Comparison of ENCODE assay signal across 21 cellular contexts in genomic region chr2:33666879-33667278, GRCh38.
"Had no signal": no experiment of that assay in that cellular context is flagged by ENCODE, and none has a peak within 500 bp of the region (broad histone marks: within the 10 kb centered on the region; RNA-seq: fewer than 3 reads in every experiment).

No MANE protein-coding gene starts in this region.

- H3K36me3 ChIP-seq: prostate gland, spleen, vagina had no signal

- DNase-seq: activated CD4-positive, alpha-beta T cell treated with anti-CD3 and anti-CD28 coated beads for 4 hours; activated CD4-positive, alpha-beta T cell treated with anti-CD3 and anti-CD28 coated beads, Interleukin-2, amount 50 U/mL, for 48 hours; activated CD4-positive, CD25-positive, alpha-beta regulatory T cell; activated effector memory CD4-positive, alpha-beta T cell treated with Interleukin-2 at 50 U/mL for 16 hours; activated naive CD4-positive, alpha-beta T cell treated with anti-CD3 and anti-CD28 coated beads, Interleukin-2, amount 50 U/mL, for 16 hours; activated naive CD8-positive, alpha-beta T cell treated with anti-CD3 and anti-CD28 coated beads, Interleukin-2, amount 50 U/mL, for 24 hours; activated T-cell treated with anti-CD3 and anti-CD28 coated beads, Interleukin-2, amount 50 U/mL, for 72 hours; effector CD4-positive, alpha-beta T cell; foreskin keratinocyte; immature natural killer cell; natural killer cell; spleen; stimulated activated CD4-positive, alpha-beta T cell treated with anti-CD3 and anti-CD28 coated beads, Interleukin-4, amount 100 ng/mL, for 1 hour; stimulated activated naive CD4-positive, alpha-beta T cell; T1000; testis had no signal

- H3K27me3 Mint-ChIP-seq: dendritic cell treated with granulocyte-macrophage colony-stimulating factor and Interleukin-4, amounts not matched to agents 40 ng/mL and 50 ng/mL, for 4 days had no signal

- H3K4me1 Mint-ChIP-seq: activated naive CD8-positive, alpha-beta T cell treated with anti-CD3 and anti-CD28 coated beads, Interleukin-2, amount 50 U/mL, for 24 hours; immature natural killer cell; natural killer cell had no signal

- H3K4me1 ChIP-seq: foreskin keratinocyte, prostate gland, spleen, testis, vagina had no signal

- H3K4me3 ChIP-seq: prostate gland, spleen, testis, vagina had no signal

- H3K9me3 ChIP-seq: prostate gland, testis, vagina had no signal

- H3K27ac Mint-ChIP-seq: activated naive CD8-positive, alpha-beta T cell treated with anti-CD3 and anti-CD28 coated beads, Interleukin-2, amount 50 U/mL, for 24 hours; activated T-cell treated with anti-CD3 and anti-CD28 coated beads, Interleukin-2, amount 50 U/mL, for 72 hours; dendritic cell treated with granulocyte-macrophage colony-stimulating factor and Interleukin-4, amounts not matched to agents 40 ng/mL and 50 ng/mL, for 4 days; immature natural killer cell; natural killer cell; type B pancreatic cell had no signal

- H3K36me3 Mint-ChIP-seq: immature natural killer cell, natural killer cell, type B pancreatic cell had no signal

- H3K4me3 Mint-ChIP-seq: activated naive CD8-positive, alpha-beta T cell treated with anti-CD3 and anti-CD28 coated beads, Interleukin-2, amount 50 U/mL, for 24 hours; activated T-cell treated with anti-CD3 and anti-CD28 coated beads, Interleukin-2, amount 50 U/mL, for 72 hours; dendritic cell treated with granulocyte-macrophage colony-stimulating factor and Interleukin-4, amounts not matched to agents 40 ng/mL and 50 ng/mL, for 4 days; immature natural killer cell; natural killer cell; type B pancreatic cell had no signal

- H3K27ac ChIP-seq: foreskin keratinocyte, prostate gland, spleen, testis, vagina had no signal

- ATAC-seq: activated naive CD8-positive, alpha-beta T cell treated with anti-CD3 and anti-CD28 coated beads, Interleukin-2, amount 50 U/mL, for 24 hours; activated T-cell treated with anti-CD3 and anti-CD28 coated beads, Interleukin-2, amount 50 U/mL, for 72 hours; foreskin keratinocyte; left lobe of liver; natural killer cell had no signal

- H3K9me3 Mint-ChIP-seq: type B pancreatic cell had no signal

- H3K27me3 ChIP-seq: foreskin keratinocyte, spleen, testis, vagina had no signal
